Comparison of ENCODE assay signal across 8 cellular contexts in the genomic region with DNA sequence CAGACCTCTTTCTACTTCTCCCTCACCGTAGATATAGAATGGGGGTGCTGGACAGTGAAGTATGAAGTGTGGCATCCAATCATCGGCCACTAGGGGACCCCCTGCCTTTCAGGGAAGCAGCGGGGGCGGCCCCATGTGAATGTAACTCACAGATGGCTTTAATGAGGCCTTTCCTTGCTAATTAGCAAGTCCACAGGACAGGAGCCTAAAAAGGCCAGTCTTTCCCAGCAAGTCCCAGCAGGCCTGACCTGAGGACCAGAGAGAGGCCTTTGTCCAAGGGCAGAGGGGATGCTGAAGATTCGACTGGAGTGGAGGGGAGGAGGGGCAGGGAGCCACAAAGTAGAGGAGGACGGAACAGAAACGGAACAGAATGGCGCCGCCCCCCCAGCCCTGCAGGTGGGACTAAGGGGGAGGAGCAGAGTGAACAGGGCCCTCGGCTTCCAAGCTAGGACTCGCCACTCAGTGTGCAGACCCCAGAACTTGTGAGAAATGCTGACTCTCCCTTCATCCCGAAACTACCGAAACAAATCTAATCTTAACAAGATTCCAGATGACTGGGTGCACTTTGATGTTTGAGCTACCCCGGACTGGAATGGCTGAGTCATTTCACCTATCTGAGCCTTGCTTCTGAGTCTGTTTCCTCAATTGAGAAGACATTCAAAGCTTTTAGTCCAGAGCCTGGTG. TPM values are rescaled to one million over a fixed set of nuclear protein-coding genes. Genes with fewer than 3 reads are reported as not detected.
DNase-seq lines count a peak whose midpoint lies in the region; ATAC-seq, FAIRE-seq and TF ChIP-seq lines count a peak whose summit lies in the region.

No MANE protein-coding gene starts in this region.

- TF ChIP-seq POLR2A in K562 (conservative IDR thresholded peaks at IDR 0.05), result no peak

- peak; percentile 97 for FAIRE-seq in K562 (lab: Jason Lieb, UNC)

- CTCF ChIA-PET in activated CD4-positive, alpha-beta memory T cell treated with anti-CD3 and anti-CD28 coated beads for 36 hours (lab: Charles Lee), result interaction anchor here (0.8 to 1.6 kb wide), 5 partner anchors 40 to 431 kb away, joined by 3 to 4 read pairs (median 4); partner anchors contain the start of gene TOMM6
- CTCF ChIA-PET in activated CD4-positive, alpha-beta memory T cell treated with anti-CD3 and anti-CD28 coated beads, Interleukin-2, amount 10 ng/mL, durations not matched to agents 7 days and 5 days (lab: Charles Lee), result interaction anchor here (1.0 to 1.5 kb wide), 3 partner anchors 32 to 411 kb away, joined by 3 to 6 read pairs (median 3); no protein-coding TSS in a partner anchor
- CTCF ChIA-PET in K562 (lab: Yijun Ruan, JAX; ENCODE audit: low intra/inter-chr PET ratio), result no interaction called here

- TF ChIP-seq CTCF in K562 (IDR thresholded peaks at IDR 0.05 in 2 of 3, conservative IDR thresholded peaks at IDR 0.05 in 1 of 3; ENCODE audit: insufficient read depth in 2 of 3, low read depth in 1 of 3, low read length in 3 of 3), result peak; percentile 70 to 78 (median 74)

- no peaks in the 10 kb centered on the region for H3K9me3 ChIP-seq in K562 (replicated peaks; ENCODE audit: control insufficient read depth, insufficient read depth, low read depth, low read length)
- H3K9me3 ChIP-seq in mesodermal cell (ENCODE audit: control insufficient read depth, low read length), result peaks cover 6% of the 10 kb centered on the region

- H3K36me3 ChIP-seq in K562 (ENCODE audit: control insufficient read depth, insufficient read depth, low read length) (no peaks in the 10 kb centered on the region), mesodermal cell (ENCODE audit: control insufficient read depth, insufficient read depth, low read length) (no peaks in the 10 kb centered on the region)

- POLR2A ChIA-PET in activated CD4-positive, alpha-beta memory T cell treated with anti-CD3 and anti-CD28 coated beads for 36 hours (lab: Charles Lee), result no interaction called here
- POLR2A ChIA-PET in activated CD4-positive, alpha-beta memory T cell treated with anti-CD3 and anti-CD28 coated beads, Interleukin-2, amount 10 ng/mL, durations not matched to agents 7 days and 5 days (lab: Charles Lee), result no interaction called here
- POLR2A ChIA-PET in K562 (lab: Yijun Ruan, JAX), result interaction anchor here (0.7 to 1.6 kb wide), 14 partner anchors 8 to 192 kb away, joined by 3 to 8 read pairs (median 4); no protein-coding TSS in a partner anchor

- no peaks in the 10 kb centered on the region for H3K9me1 ChIP-seq in K562 (ENCODE audit: control insufficient read depth, insufficient read depth, low read length)

- in situ Hi-C loops in K562 (cut with MboI), result no loop called here

- intact Hi-C loops in activated CD4-positive, alpha-beta memory T cell treated with anti-CD3 and anti-CD28 coated beads for 36 hours (cut with micrococcal nuclease), result no loop called here
- intact Hi-C loops in K562 (cut with micrococcal nuclease), result loop anchor here (1.0 to 2.0 kb wide), 3 partner anchors 30 to 94 kb away; no protein-coding TSS in a partner anchor

- H3K4me3 ChIP-seq in K562 (0 out of 2 replicates have a peak overlapping the region, but pooled peaks have one; percentile 1), mesodermal cell (ENCODE audit: extremely low read depth, insufficient read depth, low read length, poor library complexity, severe bottlenecking) (no peak overlapping the region)

- ATAC-seq in K562, result peak; percentile 83
- no peak for ATAC-seq in GM21619 (IDR thresholded peaks at IDR 0.05; ENCODE audit: unreplicated experiment)

- H3K27ac Mint-ChIP-seq in activated CD4-positive, alpha-beta memory T cell treated with anti-CD3 and anti-CD28 coated beads for 36 hours, result peak overlapping the region; percentile 44
- no peak overlapping the region for H3K27ac Mint-ChIP-seq in activated CD4-positive, alpha-beta memory T cell treated with anti-CD3 and anti-CD28 coated beads, Interleukin-2, amount 10 ng/mL, durations not matched to agents 7 days and 5 days

- H3K4me1 ChIP-seq in K562 (replicated peaks in 1 of 2; ENCODE audit: control insufficient read depth in 2 of 2, insufficient read depth in 2 of 2, low read length in 2 of 2), result peaks cover 34 to 46% of the 10 kb centered on the region in 2 experiments
- H3K4me1 ChIP-seq in mesodermal cell (ENCODE audit: control insufficient read depth, insufficient read depth, low read length, poor library complexity, severe bottlenecking), result peaks cover 59% of the 10 kb centered on the region

- H2AFZ ChIP-seq in K562 (ENCODE audit: low read depth, low read length), result peak overlapping the region; percentile 89

- peak; percentile 61 for DNase-seq in activated CD4-positive, alpha-beta memory T cell treated with anti-CD3 and anti-CD28 coated beads for 36 hours
- DNase-seq in activated CD4-positive, alpha-beta memory T cell treated with anti-CD3 and anti-CD28 coated beads, Interleukin-2, amount 10 ng/mL, durations not matched to agents 7 days and 5 days, result no peak
- DNase-seq in NCI-H524 (lab: John Stamatoyannopoulos, UW) (peak; percentile 49 to 68), K562 (ENCODE audit: extremely low read depth in 1 of 4, low spot score in 3 of 4) (peak; percentile 88 to 91 (median 88)), DMS79 (lab: John Stamatoyannopoulos, UW) (no peak), globus pallidus (ENCODE audit: low spot score) (no peak)

- TF ChIP-seq EP300 in K562 (IDR thresholded peaks at IDR 0.05; ENCODE audit: low read length), result peak; percentile 70

- no peaks in the 10 kb centered on the region for H4K20me1 ChIP-seq in K562 (replicated peaks; ENCODE audit: control insufficient read depth, insufficient read depth, low read length)

- H3K4me3 Mint-ChIP-seq in activated CD4-positive, alpha-beta memory T cell treated with anti-CD3 and anti-CD28 coated beads for 36 hours, result no peak overlapping the region
- no peak overlapping the region for H3K4me3 Mint-ChIP-seq in activated CD4-positive, alpha-beta memory T cell treated with anti-CD3 and anti-CD28 coated beads, Interleukin-2, amount 10 ng/mL, durations not matched to agents 7 days and 5 days

- no peaks in the 10 kb centered on the region for H3K36me3 Mint-ChIP-seq in activated CD4-positive, alpha-beta memory T cell treated with anti-CD3 and anti-CD28 coated beads for 36 hours
- no peaks in the 10 kb centered on the region for H3K36me3 Mint-ChIP-seq in activated CD4-positive, alpha-beta memory T cell treated with anti-CD3 and anti-CD28 coated beads, Interleukin-2, amount 10 ng/mL, durations not matched to agents 7 days and 5 days (ENCODE audit: low read depth)

- 4% methylated on average over 14 of the region's 14 CpGs for WGBS in K562 (ENCODE audit: insufficient coverage, low coverage, missing lambda C conversion rate)
- 7% methylated on average over 11 to 12 of the region's 14 CpGs for WGBS in mesodermal cell (ENCODE audit: insufficient coverage in 2 of 2), 2 experiments

- H3K27me3 ChIP-seq in K562 (ENCODE audit: control insufficient read depth in 2 of 2, insufficient read depth in 2 of 2, low read length in 2 of 2), result no peaks in the 10 kb centered on the region

- no peaks in the 10 kb centered on the region for H3K9me3 Mint-ChIP-seq in activated CD4-positive, alpha-beta memory T cell treated with anti-CD3 and anti-CD28 coated beads for 36 hours
- H3K9me3 Mint-ChIP-seq in activated CD4-positive, alpha-beta memory T cell treated with anti-CD3 and anti-CD28 coated beads, Interleukin-2, amount 10 ng/mL, durations not matched to agents 7 days and 5 days, result no peaks in the 10 kb centered on the region

- H3K9ac ChIP-seq in K562 (ENCODE audit: insufficient read depth in 1 of 2, low read depth in 2 of 2, low read length in 2 of 2), result peak overlapping the region; percentile 39 to 54

- peaks cover 11% of the 10 kb centered on the region for H3K4me1 Mint-ChIP-seq in activated CD4-positive, alpha-beta memory T cell treated with anti-CD3 and anti-CD28 coated beads for 36 hours (ENCODE audit: low read depth)
- H3K4me1 Mint-ChIP-seq in activated CD4-positive, alpha-beta memory T cell treated with anti-CD3 and anti-CD28 coated beads, Interleukin-2, amount 10 ng/mL, durations not matched to agents 7 days and 5 days, result peaks cover 7% of the 10 kb centered on the region

- H3K27me3 Mint-ChIP-seq in activated CD4-positive, alpha-beta memory T cell treated with anti-CD3 and anti-CD28 coated beads for 36 hours, result peaks cover 11% of the 10 kb centered on the region
- H3K27me3 Mint-ChIP-seq in activated CD4-positive, alpha-beta memory T cell treated with anti-CD3 and anti-CD28 coated beads, Interleukin-2, amount 10 ng/mL, durations not matched to agents 7 days and 5 days, result peaks cover 17% of the 10 kb centered on the region

- H3K27ac ChIP-seq in K562 (ENCODE audit: extremely low read depth, low read depth, low read length) (peak overlapping the region; percentile 70), mesodermal cell (ENCODE audit: low read depth, low read length, severe bottlenecking) (peak overlapping the region; percentile 92)

- H3K79me2 ChIP-seq in K562 (ENCODE audit: control insufficient read depth, insufficient read depth, low read length), result no peaks in the 10 kb centered on the region

- peak overlapping the region; percentile 69 for H3K4me2 ChIP-seq in K562 (ENCODE audit: insufficient read depth, low read length)

- TF ChIP-seq RAD21 in K562 (CRISPR knock-in tag; conservative IDR thresholded peaks at IDR 0.05 in 1 of 2, IDR thresholded peaks at IDR 0.05 in 1 of 2), result peak; percentile 17 to 65; a peak in 2 of 4 replicates

- no TSS peak for BruUV-seq in K562 (replicated peaks; lab: Mats Ljungman, UMichigan)

RNA-seq across cellular contexts. Expression of gene C6orf132, which starts 5.8 kb away (rescaled TPM):
- under 1 TPM; 0.22 to 0.29 TPM for total RNA-seq in activated CD4-positive, alpha-beta memory T cell treated with anti-CD3 and anti-CD28 coated beads for 36 hours
- under 1 TPM; 0.05 to 0.10 TPM for total RNA-seq in activated CD4-positive, alpha-beta memory T cell treated with anti-CD3 and anti-CD28 coated beads, Interleukin-2, amount 10 ng/mL, durations not matched to agents 7 days and 5 days
- 1.0 and 1.2 TPM in 2 replicates for total RNA-seq in K562 (2011; cell fraction: chromatin; rRNA removed; ENCODE audit: low replicate concordance)
- total RNA-seq in K562 (2011; cell fraction: nucleolus; rRNA removed), result 0.53 and 1.0 TPM in 2 replicates
- total RNA-seq in K562 (2011; cell fraction: nucleoplasm; rRNA removed), result 1.0 and 2.0 TPM in 2 replicates
- total RNA-seq in K562 (2014; rRNA removed) (0.14 and 0.20 TPM in 2 replicates), K562 (2014; rRNA removed; fragmentation: Illumina TruSeq; extraction: Trizol) (0.16 and 0.18 TPM in 2 replicates), K562 (2015; rRNA removed; fragmentation: Illumina TruSeq; extraction: Trizol) (0.08 and 0.11 TPM in 2 replicates), K562 (2021) (0.22 and 0.35 TPM in 2 replicates)
- polyA plus RNA-seq in K562 (2011; rRNA removed) (0.20 and 0.21 TPM in 2 replicates), K562 (2014; fragmentation: Illumina TruSeq; extraction: Trizol) (0.10 TPM in 2 replicates), K562 (2014; fragmentation: Nextera tagmentation; extraction: Ambion mirVana) (under 1 TPM; 0.06 to 0.08 TPM), K562 (2014; rRNA removed) (0.16 and 0.26 TPM in 2 replicates)
- polyA plus RNA-seq in K562 (2011; cell fraction: cytosol; rRNA removed), result 0.16 and 0.25 TPM in 2 replicates
- 0.20 and 0.33 TPM in 2 replicates for polyA plus RNA-seq in K562 (2011; cell fraction: nucleus; rRNA removed)
- 0.21 and 0.35 TPM in 2 replicates for polyA plus RNA-seq in K562 (2012)
- 0.51 and 0.67 TPM in 2 replicates for polyA minus RNA-seq in K562 (2011; rRNA and poly(A)+ RNA removed)
- polyA minus RNA-seq in K562 (2011; cell fraction: cytosol; rRNA and poly(A)+ RNA removed), result 0.19 TPM in 1 of 2 replicates, not detected in the other
- polyA minus RNA-seq in K562 (2011; cell fraction: nucleus; rRNA and poly(A)+ RNA removed), result 0.40 and 0.44 TPM in 2 replicates
- polyA plus RNA-seq in mesodermal cell (2013, experiment 1 of 2), result 0.66 TPM
- polyA plus RNA-seq in mesodermal cell (2013, experiment 2 of 2), result 1.0 TPM

RNA-seq across cellular contexts. Expression of gene GUCA1A, which starts 36.5 kb away (rescaled TPM):
- not detected for total RNA-seq in activated CD4-positive, alpha-beta memory T cell treated with anti-CD3 and anti-CD28 coated beads for 36 hours
- total RNA-seq in activated CD4-positive, alpha-beta memory T cell treated with anti-CD3 and anti-CD28 coated beads, Interleukin-2, amount 10 ng/mL, durations not matched to agents 7 days and 5 days, result not detected
- not detected in 2 replicates for total RNA-seq in K562 (2011; cell fraction: chromatin; rRNA removed; ENCODE audit: low replicate concordance)
- not detected in 2 replicates for total RNA-seq in K562 (2011; cell fraction: nucleolus; rRNA removed)
- not detected in 2 replicates for total RNA-seq in K562 (2011; cell fraction: nucleoplasm; rRNA removed)
- not detected in 2 replicates for total RNA-seq in K562 (2014; rRNA removed)
- not detected in 2 replicates for total RNA-seq in K562 (2014; rRNA removed; fragmentation: Illumina TruSeq; extraction: Trizol)
- not detected in 2 replicates for total RNA-seq in K562 (2015; rRNA removed; fragmentation: Illumina TruSeq; extraction: Trizol)
- not detected in 2 replicates for total RNA-seq in K562 (2021)
- not detected in 2 replicates for polyA plus RNA-seq in K562 (2011; rRNA removed)
- not detected in 2 replicates for polyA plus RNA-seq in K562 (2011; cell fraction: cytosol; rRNA removed)
- not detected in 2 replicates for polyA plus RNA-seq in K562 (2011; cell fraction: nucleus; rRNA removed)
- polyA plus RNA-seq in K562 (2012), result not detected in 2 replicates
- not detected in 2 replicates for polyA plus RNA-seq in K562 (2014; fragmentation: Illumina TruSeq; extraction: Trizol)
- polyA plus RNA-seq in K562 (2014; fragmentation: Nextera tagmentation; extraction: Ambion mirVana), result not detected
- not detected in 2 replicates for polyA plus RNA-seq in K562 (2014; rRNA removed)
- polyA minus RNA-seq in K562 (2011; rRNA and poly(A)+ RNA removed), result not detected in 2 replicates
- not detected in 2 replicates for polyA minus RNA-seq in K562 (2011; cell fraction: cytosol; rRNA and poly(A)+ RNA removed)
- polyA minus RNA-seq in K562 (2011; cell fraction: nucleus; rRNA and poly(A)+ RNA removed), result not detected in 2 replicates
- polyA plus RNA-seq in mesodermal cell (2013, experiment 1 of 2), result 1.4 TPM
- 0.91 TPM for polyA plus RNA-seq in mesodermal cell (2013, experiment 2 of 2)

RNA-seq across cellular contexts. Expression of gene GUCA1B, which starts 58.1 kb away (rescaled TPM):
- total RNA-seq in activated CD4-positive, alpha-beta memory T cell treated with anti-CD3 and anti-CD28 coated beads for 36 hours, result 1 to 10 TPM; 1.9 to 2.3 TPM
- total RNA-seq in activated CD4-positive, alpha-beta memory T cell treated with anti-CD3 and anti-CD28 coated beads, Interleukin-2, amount 10 ng/mL, durations not matched to agents 7 days and 5 days, result 1 to 10 TPM in 1 of 2 experiments, under 1 TPM in 1; 0.65 to 1.2 TPM
- total RNA-seq in K562 (2011; cell fraction: chromatin; rRNA removed; ENCODE audit: low replicate concordance), result 3.9 and 6.5 TPM in 2 replicates
- 3.2 and 3.3 TPM in 2 replicates for total RNA-seq in K562 (2011; cell fraction: nucleolus; rRNA removed)
- 5.9 and 7.7 TPM in 2 replicates for total RNA-seq in K562 (2011; cell fraction: nucleoplasm; rRNA removed)
- total RNA-seq in K562 (2014; rRNA removed), result 0.20 and 0.23 TPM in 2 replicates
- 0.69 and 0.77 TPM in 2 replicates for total RNA-seq in K562 (2014; rRNA removed; fragmentation: Illumina TruSeq; extraction: Trizol)
- total RNA-seq in K562 (2015; rRNA removed; fragmentation: Illumina TruSeq; extraction: Trizol), result 0.34 and 0.51 TPM in 2 replicates
- total RNA-seq in K562 (2021), result 0.92 and 0.95 TPM in 2 replicates
- 0.54 and 1.7 TPM in 2 replicates for polyA plus RNA-seq in K562 (2011; rRNA removed)
- polyA plus RNA-seq in K562 (2011; cell fraction: cytosol; rRNA removed), result 0.19 and 1.4 TPM in 2 replicates
- 2.5 and 3.8 TPM in 2 replicates for polyA plus RNA-seq in K562 (2011; cell fraction: nucleus; rRNA removed)
- 0.40 and 1.4 TPM in 2 replicates for polyA plus RNA-seq in K562 (2012)
- 0.43 and 0.48 TPM in 2 replicates for polyA plus RNA-seq in K562 (2014; fragmentation: Illumina TruSeq; extraction: Trizol)
- polyA plus RNA-seq in K562 (2014; fragmentation: Nextera tagmentation; extraction: Ambion mirVana), result not detected
- 0.21 TPM in 1 of 2 replicates, not detected in the other for polyA plus RNA-seq in K562 (2014; rRNA removed)
- 0.60 and 1.3 TPM in 2 replicates for polyA minus RNA-seq in K562 (2011; rRNA and poly(A)+ RNA removed)
- polyA minus RNA-seq in K562 (2011; cell fraction: cytosol; rRNA and poly(A)+ RNA removed), result not detected in 2 replicates
- 0.54 and 1.7 TPM in 2 replicates for polyA minus RNA-seq in K562 (2011; cell fraction: nucleus; rRNA and poly(A)+ RNA removed)
- polyA plus RNA-seq in mesodermal cell (2013, experiment 1 of 2), result 0.70 TPM
- polyA plus RNA-seq in mesodermal cell (2013, experiment 2 of 2), result 0.46 TPM

Comparison
In these comparisons a context has a peak if more than half of its experiments do, and no peak if none do; other contexts are left out.
1. DNase-seq: peak in activated CD4-positive, alpha-beta memory T cell treated with anti-CD3 and anti-CD28 coated beads for 36 hours (single experiment), NCI-H524 (2 of 2) and K562 (4 of 4); none in activated CD4-positive, alpha-beta memory T cell treated with anti-CD3 and anti-CD28 coated beads, Interleukin-2, amount 10 ng/mL, durations not matched to agents 7 days and 5 days (single experiment), DMS79 (single experiment) and globus pallidus (single experiment).